Comparison of ENCODE assay signal across 8 cellular contexts in the genomic region with DNA sequence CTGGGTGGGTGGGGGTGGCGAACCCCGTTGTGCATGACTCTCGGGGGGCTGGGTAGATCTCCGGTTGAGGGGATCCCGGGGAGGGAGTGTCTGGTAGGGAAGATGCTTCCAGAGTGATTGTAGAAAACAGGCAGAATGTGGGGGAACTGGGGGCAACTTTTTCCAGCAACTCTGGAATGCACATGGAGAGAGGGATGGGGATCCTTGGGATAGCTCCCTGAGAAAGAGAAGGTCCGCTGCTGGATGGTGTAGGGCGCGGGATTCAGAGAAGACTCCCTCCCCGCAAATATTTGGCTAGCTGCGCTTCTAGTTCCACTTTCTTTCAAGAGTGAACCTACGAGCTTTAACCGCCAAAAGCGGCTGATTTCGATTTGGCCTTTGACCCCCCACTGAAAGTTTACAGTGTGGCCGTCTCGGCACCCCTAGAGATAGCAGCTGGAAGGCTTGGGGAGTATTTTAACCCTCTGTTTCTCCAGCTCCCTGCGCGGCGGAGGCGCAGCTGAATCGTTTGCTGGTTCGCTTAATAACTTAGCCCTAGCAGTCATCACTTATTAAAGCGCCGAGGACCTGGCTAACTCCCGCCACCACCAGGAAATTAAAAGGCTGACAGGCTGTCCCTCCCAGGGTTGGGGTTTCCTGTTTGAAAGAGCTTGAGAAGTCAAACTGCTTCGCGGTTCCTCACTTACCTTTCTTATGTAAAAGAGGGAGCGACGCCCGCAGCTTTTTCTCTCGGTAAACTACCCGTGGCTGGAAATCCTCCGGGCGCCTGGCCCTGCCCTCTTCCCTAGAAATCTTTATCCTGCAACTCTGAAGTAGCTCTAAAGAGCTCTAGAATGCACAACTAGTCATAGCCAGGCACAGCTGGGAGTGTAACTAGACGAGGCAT. TPM values are rescaled to one million over a fixed set of nuclear protein-coding genes. Genes with fewer than 3 reads are reported as not detected.
DNase-seq lines count a peak whose midpoint lies in the region; ATAC-seq and TF ChIP-seq lines count a peak whose summit lies in the region.

No MANE protein-coding gene starts in this region.

- peak overlapping the region; percentile 71 for H3K27ac Mint-ChIP-seq in activated CD4-positive, alpha-beta T cell treated with anti-CD3 and anti-CD28 coated beads, Interleukin-2, amount 10 ng/mL, durations not matched to agents 7 days and 5 days

- TF ChIP-seq CTCF in lower leg skin (IDR thresholded peaks at IDR 0.05), result peak in 1 of 3 donors; percentile 49

- TF ChIP-seq POLR2A in lower leg skin (IDR thresholded peaks at IDR 0.05), result no peak

- peaks cover 14 to 30% of the 10 kb centered on the region in 2 donors for H3K4me1 ChIP-seq in duodenal mucosa (ENCODE audit: control insufficient read depth in 1 of 2, insufficient read depth in 2 of 2, low read length in 2 of 2)

- H3K9me3 ChIP-seq in duodenal mucosa (ENCODE audit: control insufficient read depth in 1 of 2, low read length in 2 of 2), result no peaks in the 10 kb centered on the region

- peak; percentile 26 for DNase-seq in Ammon's horn (ENCODE audit: low spot score)
- peak; percentile 54 for DNase-seq in NCI-H510A (lab: John Stamatoyannopoulos, UW)
- DNase-seq in activated CD4-positive, alpha-beta T cell treated with anti-CD3 and anti-CD28 coated beads, Interleukin-2, amount 10 ng/mL, durations not matched to agents 7 days and 5 days, result peak; percentile 60
- DNase-seq in lower leg skin (ENCODE audit: low spot score in 2 of 2), result peak; percentile 88 to 95
- peak in 2 of 3 experiments; percentile 4 to 35 for DNase-seq in stimulated activated CD4-positive, alpha-beta T cell treated with anti-CD3 and anti-CD28 coated beads, TNF-alpha, amount 100 ng/mL, for 24 hours (ENCODE audit: low read depth in 3 of 3)

- H3K4me3 ChIP-seq in duodenal mucosa (ENCODE audit: low read depth in 1 of 2, low read length in 2 of 2) (peak overlapping the region; percentile 78 to 92), lower leg skin (ENCODE audit: low read depth, poor library complexity, severe bottlenecking) (peak overlapping the region; percentile 74)

- H3K36me3 Mint-ChIP-seq in activated CD4-positive, alpha-beta T cell treated with anti-CD3 and anti-CD28 coated beads, Interleukin-2, amount 10 ng/mL, durations not matched to agents 7 days and 5 days (ENCODE audit: low read depth), result no peaks in the 10 kb centered on the region

- ATAC-seq in GM19025 (IDR thresholded peaks at IDR 0.05; ENCODE audit: low read depth, unreplicated experiment) (peak; percentile 77), HG03175 (IDR thresholded peaks at IDR 0.05; ENCODE audit: unreplicated experiment) (peak; percentile 94)

- CTCF ChIA-PET in activated CD4-positive, alpha-beta T cell treated with anti-CD3 and anti-CD28 coated beads, Interleukin-2, amount 10 ng/mL, durations not matched to agents 7 days and 5 days (lab: Charles Lee), result interaction anchor here (0.7 to 1.4 kb wide), 4 partner anchors 9 to 1795 kb away, joined by 3 to 6 read pairs (median 3); no protein-coding TSS in a partner anchor

- POLR2A ChIA-PET in activated CD4-positive, alpha-beta T cell treated with anti-CD3 and anti-CD28 coated beads, Interleukin-2, amount 10 ng/mL, durations not matched to agents 7 days and 5 days (lab: Charles Lee), result interaction anchor here (0.6 kb wide), 1 partner anchor 99 kb away, joined by 3 read pairs; no protein-coding TSS in a partner anchor

- no peaks in the 10 kb centered on the region for H3K9me3 Mint-ChIP-seq in activated CD4-positive, alpha-beta T cell treated with anti-CD3 and anti-CD28 coated beads, Interleukin-2, amount 10 ng/mL, durations not matched to agents 7 days and 5 days

- peak overlapping the region; percentile 79 for H3K4me3 Mint-ChIP-seq in activated CD4-positive, alpha-beta T cell treated with anti-CD3 and anti-CD28 coated beads, Interleukin-2, amount 10 ng/mL, durations not matched to agents 7 days and 5 days

- peak overlapping the region; percentile 67 to 73 for H3K9ac ChIP-seq in duodenal mucosa (ENCODE audit: low read depth in 1 of 2, low read length in 2 of 2)

- no peaks in the 10 kb centered on the region for H3K27me3 ChIP-seq in duodenal mucosa (ENCODE audit: control insufficient read depth in 1 of 2, insufficient read depth in 2 of 2, low read length in 2 of 2)

- peak overlapping the region; percentile 74 for H3K27ac ChIP-seq in duodenal mucosa (ENCODE audit: low read depth, low read length)

- peaks cover 62% of the 10 kb centered on the region for H3K27me3 Mint-ChIP-seq in activated CD4-positive, alpha-beta T cell treated with anti-CD3 and anti-CD28 coated beads, Interleukin-2, amount 10 ng/mL, durations not matched to agents 7 days and 5 days

- no peaks in the 10 kb centered on the region for H3K36me3 ChIP-seq in duodenal mucosa (ENCODE audit: control insufficient read depth in 1 of 2, insufficient read depth in 2 of 2, low read length in 2 of 2)

- WGBS in lower leg skin, 2 donors, result 0 to 1% methylated on average over 35 of the region's 35 CpGs

- intact Hi-C loops in lower leg skin (cut with DNase I; ENCODE audit: low total_unique reads), result loop anchor here (5.0 to 10.0 kb wide), 2 partner anchors 105 to 138 kb away; no protein-coding TSS in a partner anchor

- peaks cover 17% of the 10 kb centered on the region for H3K4me1 Mint-ChIP-seq in activated CD4-positive, alpha-beta T cell treated with anti-CD3 and anti-CD28 coated beads, Interleukin-2, amount 10 ng/mL, durations not matched to agents 7 days and 5 days

RNA-seq across cellular contexts. Expression of gene PHLDB2, which starts 1.2 kb away (rescaled TPM):
- 1 to 10 TPM; 1.9 to 2.7 TPM for total RNA-seq in activated CD4-positive, alpha-beta T cell treated with anti-CD3 and anti-CD28 coated beads, Interleukin-2, amount 10 ng/mL, durations not matched to agents 7 days and 5 days
- 10 to 100 TPM; 23.5 to 81.5 (median 26.2) TPM for total RNA-seq in lower leg skin

Comparison
In these comparisons a context has a peak if more than half of its experiments do, and no peak if none do; other contexts are left out.
1. Peak in every context shown above with its lines: DNase-seq, ATAC-seq, H3K4me3 ChIP-seq and H3K27ac ChIP-seq.
2. DNase-seq: peak in every context shown above with its lines; median percentile 92 in lower leg skin; 60 in activated CD4-positive, alpha-beta T cell treated with anti-CD3 and anti-CD28 coated beads, Interleukin-2, amount 10 ng/mL, durations not matched to agents 7 days and 5 days; 54 in NCI-H510A; 26 in Ammon's horn; 20 in stimulated activated CD4-positive, alpha-beta T cell treated with anti-CD3 and anti-CD28 coated beads, TNF-alpha, amount 100 ng/mL, for 24 hours.
3. RNA of gene PHLDB2, which starts 1.2 kb away (total RNA-seq): 23.5 to 81.5 TPM in lower leg skin; 1.9 to 2.7 TPM in activated CD4-positive, alpha-beta T cell treated with anti-CD3 and anti-CD28 coated beads, Interleukin-2, amount 10 ng/mL, durations not matched to agents 7 days and 5 days; every median in the first group is over 4 times any median in the second.